ENCODE assay signal across 11 cellular contexts in the genomic region with DNA sequence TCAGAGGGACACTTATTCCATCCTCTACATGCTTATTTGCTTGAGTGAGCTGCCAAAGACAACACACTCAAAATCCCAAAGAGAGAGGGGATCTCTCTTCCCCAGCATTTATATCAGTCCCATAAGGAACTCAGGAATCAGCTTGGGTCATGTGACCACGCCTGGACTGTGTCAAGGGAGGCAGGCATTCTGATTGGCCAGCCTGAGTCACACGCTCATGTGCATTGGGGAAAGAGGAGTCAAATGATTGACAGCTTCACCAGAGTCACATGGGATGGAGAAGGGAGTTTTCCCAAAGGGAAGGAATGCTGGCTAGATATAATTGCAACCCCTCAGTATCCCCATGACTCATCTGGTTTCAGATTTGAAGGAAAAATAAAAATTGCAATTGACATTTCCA. TPM values are rescaled to one million over a fixed set of nuclear protein-coding genes. Genes with fewer than 3 reads are reported as not detected.
DNase-seq lines count a peak whose midpoint lies in the region; ATAC-seq lines count a peak whose summit lies in the region.
"Had no signal": no experiment of that assay in that cellular context is flagged by ENCODE, and none has a peak within 500 bp of the region (broad histone marks: within the 10 kb centered on the region; RNA-seq: fewer than 3 reads in every experiment).

No MANE protein-coding gene starts in this region.

- DNase-seq in DMS 273 (lab: John Stamatoyannopoulos, UW; ENCODE audit: unreplicated experiment) (peak; percentile 9), DMS 273 treated with DMSO at 0.1 percent for 48 hours (lab: John Stamatoyannopoulos, UW) (no peak), RPMI7951 (ENCODE audit: low read depth) (peak; percentile 46), fibroblast of the conjunctiva (ENCODE audit: low read depth) (peak; percentile 26), stromal cell of bone marrow (ENCODE audit: low read depth) (peak; percentile 63), Ammon's horn (ENCODE audit: low spot score) (no peak), NCI-H2107 treated with DMSO at 0.1 percent for 48 hours (lab: John Stamatoyannopoulos, UW; ENCODE audit: unreplicated experiment) (no peak)
- DNase-seq: activated CD8-positive, alpha-beta T cell treated with anti-CD3 and anti-CD28 coated beads, Interleukin-2, amount 10 ng/mL, durations not matched to agents 7 days and 5 days; immature natural killer cell; NCI-H2029 treated with DMSO at 0.1 percent for 48 hours had no signal

- ATAC-seq in HG02885 (IDR thresholded peaks at IDR 0.05; ENCODE audit: poor library complexity, unreplicated experiment): no peak
- ATAC-seq: activated CD8-positive, alpha-beta T cell treated with anti-CD3 and anti-CD28 coated beads, Interleukin-2, amount 10 ng/mL, durations not matched to agents 7 days and 5 days had no signal

RNA-seq across cellular contexts. Expression of a gene that starts 49.0 kb away (rescaled TPM):
- 27.7 and 31.4 TPM in 2 replicates for total RNA-seq in RPMI7951 (2014; rRNA removed; shearing (Covaris generic))

RNA-seq across cellular contexts. Expression of a gene that starts 49.1 kb away (rescaled TPM):
- total RNA-seq in RPMI7951 (2014; rRNA removed; shearing (Covaris generic)): 32.1 and 34.6 TPM in 2 replicates

Comparison
In these comparisons a context has a peak if more than half of its experiments do, and no peak if none do; other contexts are left out.
1. DNase-seq: peak in DMS 273 (single experiment), RPMI7951 (single experiment), fibroblast of the conjunctiva (single experiment) and stromal cell of bone marrow (single experiment); none in DMS 273 treated with DMSO at 0.1 percent for 48 hours (single experiment), Ammon's horn (single experiment) and NCI-H2107 treated with DMSO at 0.1 percent for 48 hours (single experiment).